Comparison of ENCODE assay signal across 8 cellular contexts in genomic region chr1:52632732-52633290, GRCh38. TPM values are rescaled to one million over a fixed set of nuclear protein-coding genes. Genes with fewer than 3 reads are reported as not detected.
DNase-seq lines count a peak whose midpoint lies in the region; ATAC-seq and TF ChIP-seq lines count a peak whose summit lies in the region.

Gene SHISAL2A (plus strand): TSS chr1:52633168. CDS start chr1:52633494, 326 bp downstream.

- H3K18ac ChIP-seq in mesendoderm (ENCODE audit: low read length), result peak within 1 kb of the TSS; percentile 77

- H3K4me3 Mint-ChIP-seq in stimulated activated memory B cell treated with anti-CD40 and anti-IgM and Interleukin-4, amounts not matched to agents 10 μg/mL and 1 μg/mL and 100 μg/mL, for 72 hours, result peak within 1 kb of the TSS; percentile 93

- H2AK5ac ChIP-seq in mesendoderm (ENCODE audit: low read length), result peak within 1 kb of the TSS; percentile 86

- peak within 1 kb of the TSS; percentile 96 for H3K27ac Mint-ChIP-seq in stimulated activated memory B cell treated with anti-CD40 and anti-IgM and Interleukin-4, amounts not matched to agents 10 μg/mL and 1 μg/mL and 100 μg/mL, for 72 hours

- peak within 1 kb of the TSS; percentile 91 for H3K56ac ChIP-seq in mesendoderm (ENCODE audit: low read length)

- H3K9me3 Mint-ChIP-seq in stimulated activated memory B cell treated with anti-CD40 and anti-IgM and Interleukin-4, amounts not matched to agents 10 μg/mL and 1 μg/mL and 100 μg/mL, for 72 hours, result no peaks in the 10 kb centered on the region

- H3K23ac ChIP-seq in mesendoderm (ENCODE audit: low read length), result peak within 1 kb of the TSS; percentile 16

- TF ChIP-seq CTCF in coronary artery (IDR thresholded peaks at IDR 0.05), result no peak

- H3K4me1 ChIP-seq in mesendoderm (ENCODE audit: control insufficient read depth, low read depth, low read length), result peaks cover 19% of the 10 kb centered on the region

- H3K79me2 ChIP-seq in mesendoderm (ENCODE audit: control insufficient read depth, insufficient read depth, low read length), result no peaks in the 10 kb centered on the region

- DNase-seq in NCI-H2196 (lab: John Stamatoyannopoulos, UW; ENCODE audit: unreplicated experiment), result peak; percentile 51
- no peak for DNase-seq in NCI-H2196 treated with DMSO at 0.1 percent for 48 hours (lab: John Stamatoyannopoulos, UW; ENCODE audit: unreplicated experiment)
- peak; percentile 50 for DNase-seq in activated CD4-positive, alpha-beta T cell treated with anti-CD3 and anti-CD28 coated beads for 1 hour
- no peak for DNase-seq in coronary artery (ENCODE audit: low spot score)
- peak; percentile 74 for DNase-seq in mesendoderm

- H2BK15ac ChIP-seq in mesendoderm (replicated peaks; ENCODE audit: low read depth), result no peak within 1 kb of the TSS

- H3K9ac ChIP-seq in mesendoderm (ENCODE audit: low read length), result peak within 1 kb of the TSS; percentile 71

- H3K27me3 ChIP-seq in mesendoderm (ENCODE audit: insufficient read depth, low read length, poor library complexity), result peaks cover 10% of the 10 kb centered on the region

- peaks cover 13% of the 10 kb centered on the region for H3K36me3 Mint-ChIP-seq in stimulated activated memory B cell treated with anti-CD40 and anti-IgM and Interleukin-4, amounts not matched to agents 10 μg/mL and 1 μg/mL and 100 μg/mL, for 72 hours

- no peaks in the 10 kb centered on the region for H3K27me3 Mint-ChIP-seq in stimulated activated memory B cell treated with anti-CD40 and anti-IgM and Interleukin-4, amounts not matched to agents 10 μg/mL and 1 μg/mL and 100 μg/mL, for 72 hours

- no peaks in the 10 kb centered on the region for H3K79me1 ChIP-seq in mesendoderm (ENCODE audit: low read length)

- H3K36me3 ChIP-seq in mesendoderm (ENCODE audit: control insufficient read depth, insufficient read depth, low read length), result no peaks in the 10 kb centered on the region

- H4K5ac ChIP-seq in mesendoderm (ENCODE audit: low read length), result peak within 1 kb of the TSS; percentile 68

- peak within 1 kb of the TSS; percentile 17 for H2BK120ac ChIP-seq in mesendoderm (ENCODE audit: low read depth, low read length)

- peak within 1 kb of the TSS; percentile 79 for H2BK5ac ChIP-seq in mesendoderm (ENCODE audit: low read length)

- peak within 1 kb of the TSS; percentile 25 for H3K4me2 ChIP-seq in mesendoderm (ENCODE audit: low read length)

- peak within 1 kb of the TSS; percentile 26 for H3K4ac ChIP-seq in mesendoderm (ENCODE audit: low read depth, low read length)

- no peak within 1 kb of the TSS for H4K8ac ChIP-seq in mesendoderm (ENCODE audit: low read depth, low read length)

- H3K4me3 ChIP-seq in coronary artery (peak within 1 kb of the TSS; percentile 70), mesendoderm (ENCODE audit: low read length) (peak within 1 kb of the TSS; percentile 15)

- ATAC-seq in stimulated activated memory B cell treated with anti-CD40 and anti-IgM and Interleukin-4, amounts not matched to agents 10 μg/mL and 1 μg/mL and 100 μg/mL, for 72 hours, result peak; percentile 35
- ATAC-seq in HG03469 (IDR thresholded peaks at IDR 0.05; ENCODE audit: unreplicated experiment) (no peak), GM21515 (IDR thresholded peaks at IDR 0.05; ENCODE audit: unreplicated experiment) (no peak)

- H3K27ac ChIP-seq in coronary artery (no peak within 1 kb of the TSS), mesendoderm (ENCODE audit: low read depth, low read length) (no peak within 1 kb of the TSS)

- peaks cover 64% of the 10 kb centered on the region for H3K4me1 Mint-ChIP-seq in stimulated activated memory B cell treated with anti-CD40 and anti-IgM and Interleukin-4, amounts not matched to agents 10 μg/mL and 1 μg/mL and 100 μg/mL, for 72 hours

- WGBS in mesendoderm (ENCODE audit: extremely low coverage, insufficient coverage, low lambda C conversion rate), result no CpG with 5 or more reads among the region's 53 CpGs

RNA-seq across cellular contexts. Expression of gene SHISAL2A, which starts in this region (rescaled TPM):
- 0.90 TPM for polyA plus RNA-seq in mesendoderm (2013, experiment 1 of 2)
- polyA plus RNA-seq in mesendoderm (2013, experiment 2 of 2), result 0.87 TPM

Comparison
In these comparisons a context has a peak if more than half of its experiments do, and no peak if none do; other contexts are left out.
1. DNase-seq: peak in NCI-H2196 (single experiment), activated CD4-positive, alpha-beta T cell treated with anti-CD3 and anti-CD28 coated beads for 1 hour (single experiment) and mesendoderm (single experiment); none in NCI-H2196 treated with DMSO at 0.1 percent for 48 hours (single experiment) and coronary artery (single experiment).